ENCODE assay signal across 2 cellular contexts in the genomic region with DNA sequence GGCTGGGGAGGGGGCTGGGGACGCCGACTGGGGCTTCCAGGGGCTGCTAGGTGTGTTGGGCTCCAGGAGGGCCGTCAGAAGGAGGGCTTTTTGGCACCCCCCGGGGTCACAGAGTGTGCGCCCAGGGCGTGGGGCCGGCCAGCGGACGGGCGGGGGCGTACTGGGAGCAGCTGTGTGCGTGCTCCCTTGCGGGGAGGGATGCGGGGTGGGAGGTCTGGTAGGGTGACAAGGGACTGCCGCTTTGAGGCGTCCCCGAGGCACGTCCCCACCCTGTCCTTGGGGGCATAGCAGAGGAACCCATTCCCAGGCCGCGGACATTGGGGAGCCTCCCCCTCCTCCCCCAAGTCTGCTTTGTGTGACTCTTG.
TF ChIP-seq lines count a peak whose summit lies in the region.

No MANE protein-coding gene starts in this region.

TF ChIP-seq in SK-N-SH, 30 proteins besides CTCF, POLR2A, EP300 and RAD21 (continued from another document):
- TF ChIP-seq, protein P1, sequence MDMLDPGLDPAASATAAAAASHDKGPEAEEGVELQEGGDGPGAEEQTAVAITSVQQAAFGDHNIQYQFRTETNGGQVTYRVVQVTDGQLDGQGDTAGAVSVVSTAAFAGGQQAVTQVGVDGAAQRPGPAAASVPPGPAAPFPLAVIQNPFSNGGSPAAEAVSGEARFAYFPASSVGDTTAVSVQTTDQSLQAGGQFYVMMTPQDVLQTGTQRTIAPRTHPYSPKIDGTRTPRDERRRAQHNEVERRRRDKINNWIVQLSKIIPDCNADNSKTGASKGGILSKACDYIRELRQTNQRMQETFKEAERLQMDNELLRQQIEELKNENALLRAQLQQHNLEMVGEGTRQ (IDR thresholded peaks at IDR 0.05; ENCODE audit: borderline replicate concordance, low read depth, low read length) = no peak
- no peak for TF ChIP-seq JUND (IDR thresholded peaks at IDR 0.05)
- TF ChIP-seq POLR2AphosphoS5 (IDR thresholded peaks at IDR 0.05; ENCODE audit: low read depth, low read length) = no peak
- no peak for TF ChIP-seq CHD2 (IDR thresholded peaks at IDR 0.05; ENCODE audit: low read length, partially characterized antibody)
- TF ChIP-seq YY1 (IDR thresholded peaks at IDR 0.05; ENCODE audit: low read depth) = no peak
- TF ChIP-seq SMC3 (IDR thresholded peaks at IDR 0.05; ENCODE audit: low read depth, low read length) = no peak
- TF ChIP-seq, protein P2, sequence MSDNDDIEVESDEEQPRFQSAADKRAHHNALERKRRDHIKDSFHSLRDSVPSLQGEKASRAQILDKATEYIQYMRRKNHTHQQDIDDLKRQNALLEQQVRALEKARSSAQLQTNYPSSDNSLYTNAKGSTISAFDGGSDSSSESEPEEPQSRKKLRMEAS (IDR thresholded peaks at IDR 0.05; ENCODE audit: low read depth) = no peak
- no peak for TF ChIP-seq GABPA (IDR thresholded peaks at IDR 0.05; ENCODE audit: low read depth)
- TF ChIP-seq FOXJ3 (CRISPR knock-in tag; IDR thresholded peaks at IDR 0.05) = no peak
- TF ChIP-seq, protein P3, sequence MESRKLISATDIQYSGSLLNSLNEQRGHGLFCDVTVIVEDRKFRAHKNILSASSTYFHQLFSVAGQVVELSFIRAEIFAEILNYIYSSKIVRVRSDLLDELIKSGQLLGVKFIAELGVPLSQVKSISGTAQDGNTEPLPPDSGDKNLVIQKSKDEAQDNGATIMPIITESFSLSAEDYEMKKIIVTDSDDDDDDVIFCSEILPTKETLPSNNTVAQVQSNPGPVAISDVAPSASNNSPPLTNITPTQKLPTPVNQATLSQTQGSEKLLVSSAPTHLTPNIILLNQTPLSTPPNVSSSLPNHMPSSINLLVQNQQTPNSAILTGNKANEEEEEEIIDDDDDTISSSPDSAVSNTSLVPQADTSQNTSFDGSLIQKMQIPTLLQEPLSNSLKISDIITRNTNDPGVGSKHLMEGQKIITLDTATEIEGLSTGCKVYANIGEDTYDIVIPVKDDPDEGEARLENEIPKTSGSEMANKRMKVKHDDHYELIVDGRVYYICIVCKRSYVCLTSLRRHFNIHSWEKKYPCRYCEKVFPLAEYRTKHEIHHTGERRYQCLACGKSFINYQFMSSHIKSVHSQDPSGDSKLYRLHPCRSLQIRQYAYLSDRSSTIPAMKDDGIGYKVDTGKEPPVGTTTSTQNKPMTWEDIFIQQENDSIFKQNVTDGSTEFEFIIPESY (IDR thresholded peaks at IDR 0.05; ENCODE audit: borderline replicate concordance, low read depth) = no peak
- no peak for TF ChIP-seq GATA2 (CRISPR knock-in tag; IDR thresholded peaks at IDR 0.05)
- TF ChIP-seq TAF1 (IDR thresholded peaks at IDR 0.05; ENCODE audit: borderline replicate concordance, low read depth, low read length) = no peak
- no peak for TF ChIP-seq TEAD4 (IDR thresholded peaks at IDR 0.05; ENCODE audit: borderline replicate concordance, insufficient read depth)
- no peak for TF ChIP-seq TCF12 (IDR thresholded peaks at IDR 0.05)
- no peak for TF ChIP-seq MXI1 (IDR thresholded peaks at IDR 0.05; ENCODE audit: low read depth, low read length)
TF ChIP-seq in SK-N-SH: peak in this region for 0.

TF ChIP-seq in SK-N-SH treated with all-trans-retinoic acid at 6 μM for 48 hours, 23 proteins besides CTCF, POLR2A, EP300 and RAD21 (continued from another document):
- TF ChIP-seq, protein P4, sequence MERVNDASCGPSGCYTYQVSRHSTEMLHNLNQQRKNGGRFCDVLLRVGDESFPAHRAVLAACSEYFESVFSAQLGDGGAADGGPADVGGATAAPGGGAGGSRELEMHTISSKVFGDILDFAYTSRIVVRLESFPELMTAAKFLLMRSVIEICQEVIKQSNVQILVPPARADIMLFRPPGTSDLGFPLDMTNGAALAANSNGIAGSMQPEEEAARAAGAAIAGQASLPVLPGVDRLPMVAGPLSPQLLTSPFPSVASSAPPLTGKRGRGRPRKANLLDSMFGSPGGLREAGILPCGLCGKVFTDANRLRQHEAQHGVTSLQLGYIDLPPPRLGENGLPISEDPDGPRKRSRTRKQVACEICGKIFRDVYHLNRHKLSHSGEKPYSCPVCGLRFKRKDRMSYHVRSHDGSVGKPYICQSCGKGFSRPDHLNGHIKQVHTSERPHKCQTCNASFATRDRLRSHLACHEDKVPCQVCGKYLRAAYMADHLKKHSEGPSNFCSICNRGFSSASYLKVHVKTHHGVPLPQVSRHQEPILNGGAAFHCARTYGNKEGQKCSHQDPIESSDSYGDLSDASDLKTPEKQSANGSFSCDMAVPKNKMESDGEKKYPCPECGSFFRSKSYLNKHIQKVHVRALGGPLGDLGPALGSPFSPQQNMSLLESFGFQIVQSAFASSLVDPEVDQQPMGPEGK (CRISPR knock-in tag; IDR thresholded peaks at IDR 0.05; ENCODE audit: borderline replicate concordance) = no peak
- TF ChIP-seq ZNF8 (CRISPR knock-in tag; IDR thresholded peaks at IDR 0.05) (no peak), RARB (CRISPR knock-in tag; IDR thresholded peaks at IDR 0.05) (no peak), BACH2 (CRISPR knock-in tag; IDR thresholded peaks at IDR 0.05; ENCODE audit: borderline replicate concordance) (no peak), TOX (CRISPR knock-in tag; IDR thresholded peaks at IDR 0.05; ENCODE audit: borderline replicate concordance) (no peak), ZNF565 (CRISPR knock-in tag; conservative IDR thresholded peaks at IDR 0.05; ENCODE audit: low read depth) (no peak)
- TF ChIP-seq, protein P5, sequence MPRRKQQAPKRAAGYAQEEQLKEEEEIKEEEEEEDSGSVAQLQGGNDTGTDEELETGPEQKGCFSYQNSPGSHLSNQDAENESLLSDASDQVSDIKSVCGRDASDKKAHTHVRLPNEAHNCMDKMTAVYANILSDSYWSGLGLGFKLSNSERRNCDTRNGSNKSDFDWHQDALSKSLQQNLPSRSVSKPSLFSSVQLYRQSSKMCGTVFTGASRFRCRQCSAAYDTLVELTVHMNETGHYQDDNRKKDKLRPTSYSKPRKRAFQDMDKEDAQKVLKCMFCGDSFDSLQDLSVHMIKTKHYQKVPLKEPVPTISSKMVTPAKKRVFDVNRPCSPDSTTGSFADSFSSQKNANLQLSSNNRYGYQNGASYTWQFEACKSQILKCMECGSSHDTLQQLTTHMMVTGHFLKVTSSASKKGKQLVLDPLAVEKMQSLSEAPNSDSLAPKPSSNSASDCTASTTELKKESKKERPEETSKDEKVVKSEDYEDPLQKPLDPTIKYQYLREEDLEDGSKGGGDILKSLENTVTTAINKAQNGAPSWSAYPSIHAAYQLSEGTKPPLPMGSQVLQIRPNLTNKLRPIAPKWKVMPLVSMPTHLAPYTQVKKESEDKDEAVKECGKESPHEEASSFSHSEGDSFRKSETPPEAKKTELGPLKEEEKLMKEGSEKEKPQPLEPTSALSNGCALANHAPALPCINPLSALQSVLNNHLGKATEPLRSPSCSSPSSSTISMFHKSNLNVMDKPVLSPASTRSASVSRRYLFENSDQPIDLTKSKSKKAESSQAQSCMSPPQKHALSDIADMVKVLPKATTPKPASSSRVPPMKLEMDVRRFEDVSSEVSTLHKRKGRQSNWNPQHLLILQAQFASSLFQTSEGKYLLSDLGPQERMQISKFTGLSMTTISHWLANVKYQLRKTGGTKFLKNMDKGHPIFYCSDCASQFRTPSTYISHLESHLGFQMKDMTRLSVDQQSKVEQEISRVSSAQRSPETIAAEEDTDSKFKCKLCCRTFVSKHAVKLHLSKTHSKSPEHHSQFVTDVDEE (CRISPR knock-in tag; IDR thresholded peaks at IDR 0.05) = no peak
